ENCODE assay signal across 25 cellular contexts in the genomic region with DNA sequence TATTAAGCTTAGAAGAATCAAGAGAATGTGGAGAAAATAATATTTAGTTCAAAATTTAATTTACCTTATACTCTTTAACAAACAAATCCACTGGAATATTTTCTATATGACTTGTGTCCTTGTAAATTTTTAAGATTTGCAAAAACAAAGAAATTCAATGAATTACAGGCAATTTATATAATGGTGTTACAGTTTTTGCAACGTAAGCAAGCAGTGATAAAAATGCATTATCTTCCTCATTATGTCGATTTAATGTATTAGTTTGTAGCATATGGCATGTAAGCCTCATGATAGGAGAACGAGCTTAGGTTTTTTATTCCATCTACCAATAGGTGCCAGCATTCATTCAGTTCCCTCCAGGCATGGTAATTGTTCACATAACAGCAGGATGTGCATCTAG.
"Had no signal": no experiment of that assay in that cellular context is flagged by ENCODE, and none has a peak within 500 bp of the region (broad histone marks: within the 10 kb centered on the region; RNA-seq: fewer than 3 reads in every experiment).

No MANE protein-coding gene starts in this region.

- ATAC-seq: natural killer cell; right cardiac atrium; stimulated activated effector memory CD8-positive, alpha-beta T cell treated with anti-CD3 and anti-CD28 coated beads, Interleukin-12 subunit alpha, Interleukin-12 subunit beta, amount 100 ng/mL, for 72 hours; upper lobe of right lung had no signal

- H3K4me3 ChIP-seq: left ventricle myocardium inferior, lung, ovary, prostate gland, sigmoid colon, spleen, suprapubic skin, thoracic aorta, tibial artery, upper lobe of right lung had no signal

- H3K36me3 Mint-ChIP-seq: mesothelial cell of epicardium; naive B cell; natural killer cell; stimulated activated effector memory CD8-positive, alpha-beta T cell treated with anti-CD3 and anti-CD28 coated beads, Interleukin-12 subunit alpha, Interleukin-12 subunit beta, amount 100 ng/mL, for 72 hours had no signal

- H3K4me3 Mint-ChIP-seq: mesothelial cell of epicardium; naive B cell; natural killer cell; stimulated activated effector memory CD8-positive, alpha-beta T cell treated with anti-CD3 and anti-CD28 coated beads, Interleukin-12 subunit alpha, Interleukin-12 subunit beta, amount 100 ng/mL, for 72 hours; stimulated activated naive CD8-positive, alpha-beta T cell treated with anti-CD3 and anti-CD28 coated beads, Interleukin-15, Interleukin-2, amounts not matched to agents 100 ng/mL and 50 ng/mL, for 24 hours had no signal

- H3K27me3 Mint-ChIP-seq: naive B cell; stimulated activated naive CD8-positive, alpha-beta T cell treated with anti-CD3 and anti-CD28 coated beads, Interleukin-15, Interleukin-2, amounts not matched to agents 100 ng/mL and 50 ng/mL, for 24 hours had no signal

- FAIRE-seq: small intestine, urothelium cell line had no signal

- H3K27me3 ChIP-seq: ovary, sigmoid colon, spleen, suprapubic skin, tibial artery, upper lobe of right lung had no signal

- H3K9me3 Mint-ChIP-seq: mesothelial cell of epicardium; naive B cell; stimulated activated effector memory CD8-positive, alpha-beta T cell treated with anti-CD3 and anti-CD28 coated beads, Interleukin-12 subunit alpha, Interleukin-12 subunit beta, amount 100 ng/mL, for 72 hours; stimulated activated naive CD8-positive, alpha-beta T cell treated with anti-CD3 and anti-CD28 coated beads, Interleukin-15, Interleukin-2, amounts not matched to agents 100 ng/mL and 50 ng/mL, for 24 hours had no signal

- H3K27ac Mint-ChIP-seq: mesothelial cell of epicardium; naive B cell; natural killer cell; stimulated activated effector memory CD8-positive, alpha-beta T cell treated with anti-CD3 and anti-CD28 coated beads, Interleukin-12 subunit alpha, Interleukin-12 subunit beta, amount 100 ng/mL, for 72 hours; stimulated activated naive CD8-positive, alpha-beta T cell treated with anti-CD3 and anti-CD28 coated beads, Interleukin-15, Interleukin-2, amounts not matched to agents 100 ng/mL and 50 ng/mL, for 24 hours had no signal

- H3K36me3 ChIP-seq: left ventricle myocardium inferior, ovary, prostate gland, sigmoid colon, spleen, suprapubic skin, thoracic aorta, tibial artery, upper lobe of right lung had no signal

- H3K9me3 ChIP-seq: left ventricle myocardium inferior, ovary, prostate gland, sigmoid colon, spleen, suprapubic skin, thoracic aorta, tibial artery, upper lobe of right lung had no signal

- H3K27ac ChIP-seq: left ventricle myocardium inferior, ovary, prostate gland, sigmoid colon, spleen, suprapubic skin, thoracic aorta, tibial artery, upper lobe of right lung had no signal

- DNase-seq: hypothalamus; islet precursor cell; left ventricle myocardium inferior; mesendoderm; naive B cell; natural killer cell; ovary; retina; right cardiac atrium; sigmoid colon; small intestine; spleen; stimulated activated CD4-positive, alpha-beta T cell treated with anti-CD3 and anti-CD28 coated beads, Interleukin-4, amount 100 ng/mL, for 24 hours; stimulated activated naive CD4-positive, alpha-beta T cell; tibial artery; trophoblast cell; upper lobe of right lung had no signal

- H3K4me1 ChIP-seq: left ventricle myocardium inferior, prostate gland, sigmoid colon, spleen, suprapubic skin, tibial artery, upper lobe of right lung had no signal

- H3K4me1 Mint-ChIP-seq: mesothelial cell of epicardium; naive B cell; natural killer cell; stimulated activated effector memory CD8-positive, alpha-beta T cell treated with anti-CD3 and anti-CD28 coated beads, Interleukin-12 subunit alpha, Interleukin-12 subunit beta, amount 100 ng/mL, for 72 hours had no signal
